In genomic region chr16:75580-76501, GRCh38 we compare ENCODE assay signal across 8 cellular contexts. TPM values are rescaled to one million over a fixed set of nuclear protein-coding genes. Genes with fewer than 3 reads are reported as not detected.
DNase-seq lines count a peak whose midpoint lies in the region; ATAC-seq and TF ChIP-seq lines count a peak whose summit lies in the region.

No MANE protein-coding gene starts in this region.

- no peaks in the 10 kb centered on the region for H3K27me3 ChIP-seq in RWPE2 (ENCODE audit: insufficient read depth, poor library complexity, severe bottlenecking)

- no peak overlapping the region for H3K4me3 ChIP-seq in RWPE2 (ENCODE audit: severe bottlenecking)
- no peak overlapping the region for H3K4me3 ChIP-seq in epithelial cell of esophagus (ENCODE audit: low read length)

- TF ChIP-seq CTCF in RWPE2 (IDR thresholded peaks at IDR 0.05; ENCODE audit: poor library complexity, severe bottlenecking): peak; percentile 16
- no peak for TF ChIP-seq CTCF in epithelial cell of esophagus (IDR thresholded peaks at IDR 0.05; ENCODE audit: insufficient read depth, low read depth, low read length, missing control alignments)
- TF ChIP-seq CTCF in neural crest cell (conservative IDR thresholded peaks at IDR 0.05): no peak

- H3K4me1 Mint-ChIP-seq in activated T-cell treated with anti-CD3 and anti-CD28 coated beads, Interleukin-2, amount 50 U/mL, for 4 hours (ENCODE audit: low read depth): peaks cover 23% of the 10 kb centered on the region
- peaks cover 57% of the 10 kb centered on the region for H3K4me1 Mint-ChIP-seq in neural crest cell

- H3K27ac Mint-ChIP-seq in neural crest cell (ENCODE audit: unreplicated experiment): peak overlapping the region; percentile 86

- DNase-seq in activated T-cell treated with anti-CD3 and anti-CD28 coated beads, Interleukin-2, amount 50 U/mL, for 4 hours: no peak
- no peak for DNase-seq in activated T-cell treated with anti-CD3 and anti-CD28 coated beads, Interleukin-2, amount 50 U/mL, for 48 hours
- no peak for DNase-seq in RWPE2 (ENCODE audit: low spot score)
- DNase-seq in epithelial cell of esophagus (ENCODE audit: low read depth): peak; percentile 41
- DNase-seq in neural crest cell (ENCODE audit: low read depth, low spot score): peak; percentile 41
- DNase-seq in activated effector memory CD4-positive, alpha-beta T cell treated with Interleukin-2 at 50 U/mL for 16 hours: no peak
- no peak for DNase-seq in HK-2 (ENCODE audit: unreplicated experiment)
- no peak for DNase-seq in COLO829 (ENCODE audit: low spot score)

- H3K36me3 Mint-ChIP-seq in activated T-cell treated with anti-CD3 and anti-CD28 coated beads, Interleukin-2, amount 50 U/mL, for 4 hours (ENCODE audit: insufficient read depth): no peaks in the 10 kb centered on the region
- H3K36me3 Mint-ChIP-seq in neural crest cell (ENCODE audit: low read depth): no peaks in the 10 kb centered on the region

- H3K4me1 ChIP-seq in RWPE2 (ENCODE audit: insufficient read depth, poor library complexity, severe bottlenecking): peaks cover 23% of the 10 kb centered on the region

- peak overlapping the region; percentile 88 for H3K27ac ChIP-seq in RWPE2 (ENCODE audit: poor library complexity, severe bottlenecking)

- no peak for ATAC-seq in activated T-cell treated with anti-CD3 and anti-CD28 coated beads, Interleukin-2, amount 50 U/mL, for 4 hours
- ATAC-seq in RWPE2 (ENCODE audit: low read depth): no peak

- H3K9me3 ChIP-seq in RWPE2 (ENCODE audit: severe bottlenecking): no peaks in the 10 kb centered on the region

- H3K36me3 ChIP-seq in RWPE2 (ENCODE audit: low read depth): peaks cover 12% of the 10 kb centered on the region

- H3K4me3 Mint-ChIP-seq in activated T-cell treated with anti-CD3 and anti-CD28 coated beads, Interleukin-2, amount 50 U/mL, for 4 hours: peak overlapping the region; percentile 81
- H3K4me3 Mint-ChIP-seq in neural crest cell: peak overlapping the region; percentile 86

- H3K27me3 Mint-ChIP-seq in activated T-cell treated with anti-CD3 and anti-CD28 coated beads, Interleukin-2, amount 50 U/mL, for 4 hours (ENCODE audit: low read depth): peaks cover 29% of the 10 kb centered on the region
- H3K27me3 Mint-ChIP-seq in neural crest cell (ENCODE audit: low read depth): peaks cover 3% of the 10 kb centered on the region

- H3K9me3 Mint-ChIP-seq in activated T-cell treated with anti-CD3 and anti-CD28 coated beads, Interleukin-2, amount 50 U/mL, for 4 hours: no peaks in the 10 kb centered on the region
- no peaks in the 10 kb centered on the region for H3K9me3 Mint-ChIP-seq in neural crest cell

RNA-seq across cellular contexts. Expression of gene MPG, which starts 2.2 kb away (rescaled TPM):
- total RNA-seq in activated T-cell treated with anti-CD3 and anti-CD28 coated beads, Interleukin-2, amount 50 U/mL, for 4 hours: 10 to 100 TPM; 32.7 to 39.8 (median 37.3) TPM
- 47.7 and 50.0 TPM in 2 replicates for total RNA-seq in neural crest cell

RNA-seq across cellular contexts. Expression of gene RHBDF1, which starts 3.4 kb away (rescaled TPM):
- under 1 TPM; 0.46 to 0.73 (median 0.63) TPM for total RNA-seq in activated T-cell treated with anti-CD3 and anti-CD28 coated beads, Interleukin-2, amount 50 U/mL, for 4 hours
- 46.5 TPM in 2 replicates for total RNA-seq in neural crest cell

RNA-seq across cellular contexts. Expression of gene SNRNP25, which starts 22.2 kb away (rescaled TPM):
- 10 to 100 TPM; 49.5 to 69.4 (median 66.1) TPM for total RNA-seq in activated T-cell treated with anti-CD3 and anti-CD28 coated beads, Interleukin-2, amount 50 U/mL, for 4 hours
- total RNA-seq in neural crest cell: 79.1 and 85.6 TPM in 2 replicates

RNA-seq across cellular contexts. Expression of gene POLR3K, which starts 22.4 kb away (rescaled TPM):
- total RNA-seq in activated T-cell treated with anti-CD3 and anti-CD28 coated beads, Interleukin-2, amount 50 U/mL, for 4 hours: 10 to 100 TPM; 80.8 to 89.5 (median 87.9) TPM
- 35.8 and 36.7 TPM in 2 replicates for total RNA-seq in neural crest cell

Comparison
In these comparisons a context has a peak if more than half of its experiments do, and no peak if none do; other contexts are left out.
1. DNase-seq: peak in epithelial cell of esophagus (single experiment) and neural crest cell (single experiment); none in activated T-cell treated with anti-CD3 and anti-CD28 coated beads, Interleukin-2, amount 50 U/mL, for 4 hours (single experiment), activated T-cell treated with anti-CD3 and anti-CD28 coated beads, Interleukin-2, amount 50 U/mL, for 48 hours (0 of 2), RWPE2 (single experiment), activated effector memory CD4-positive, alpha-beta T cell treated with Interleukin-2 at 50 U/mL for 16 hours (single experiment), HK-2 (single experiment) and COLO829 (single experiment).
2. RNA of gene RHBDF1, which starts 3.4 kb away (total RNA-seq): 46.5 TPM in neural crest cell; 0.46 to 0.73 TPM in activated T-cell treated with anti-CD3 and anti-CD28 coated beads, Interleukin-2, amount 50 U/mL, for 4 hours; every median in the first group is over 10 times any median in the second.